9 cellular contexts compared by ENCODE assay signal in genomic region chr1:247112479-247112781, GRCh38. TPM values are rescaled to one million over a fixed set of nuclear protein-coding genes. Genes with fewer than 3 reads are reported as not detected.
DNase-seq lines count a peak whose midpoint lies in the region; ATAC-seq and TF ChIP-seq lines count a peak whose summit lies in the region.
"Had no signal": no experiment of that assay in that cellular context is flagged by ENCODE, and none has a peak within 500 bp of the region (broad histone marks: within the 10 kb centered on the region; RNA-seq: fewer than 3 reads in every experiment).

No MANE protein-coding gene starts in this region.

- TF ChIP-seq CTCF in AG09309 (IDR thresholded peaks at IDR 0.05; ENCODE audit: control insufficient read depth, insufficient read depth, low read depth, low read length, missing control alignments) (no peak), epithelial cell of proximal tubule (conservative IDR thresholded peaks at IDR 0.05; ENCODE audit: low read depth, low read length) (no peak), neural crest cell (conservative IDR thresholded peaks at IDR 0.05) (no peak)

- ATAC-seq in HG02970 (IDR thresholded peaks at IDR 0.05; ENCODE audit: low FRiP score, unreplicated experiment) (no peak), GM21381 (IDR thresholded peaks at IDR 0.05; ENCODE audit: unreplicated experiment) (no peak), GM21737 (IDR thresholded peaks at IDR 0.05; ENCODE audit: unreplicated experiment) (no peak)

- peak overlapping the region; percentile 81 for H3K4me3 Mint-ChIP-seq in neural crest cell

- no peaks in the 10 kb centered on the region for H3K36me3 ChIP-seq in HUES6 (ENCODE audit: control insufficient read depth, insufficient read depth, low read length)

- H3K4me1 Mint-ChIP-seq in neural crest cell = peaks cover 10% of the 10 kb centered on the region

- H3K4me3 ChIP-seq in AG09309 (ENCODE audit: control insufficient read depth, low read depth, low read length) (peak overlapping the region; percentile 60; the same call in 1 of the 2 replicates), HUES6 (ENCODE audit: low read depth, low read length) (peak overlapping the region; percentile 95), epithelial cell of proximal tubule (ENCODE audit: low read depth, low read length) (peak overlapping the region; percentile 71)

- H3K36me3 Mint-ChIP-seq in neural crest cell (ENCODE audit: low read depth) = peaks cover 11% of the 10 kb centered on the region

- no peak overlapping the region for H3K27ac ChIP-seq in HUES6 (ENCODE audit: low read depth, low read length)

- H3K4me1 ChIP-seq in HUES6 (ENCODE audit: control insufficient read depth, insufficient read depth, low read length) = peaks cover 3% of the 10 kb centered on the region; the same call in 1 of the 2 replicates

- H3K9ac ChIP-seq in HUES6 (ENCODE audit: low read length) = no peak overlapping the region

- peaks cover 3% of the 10 kb centered on the region for H3K27me3 Mint-ChIP-seq in neural crest cell (ENCODE audit: low read depth)

- peaks cover 52% of the 10 kb centered on the region for H3K27me3 ChIP-seq in HUES6 (ENCODE audit: control insufficient read depth, insufficient read depth, low read length)

- H3K9me3 ChIP-seq in HUES6 (ENCODE audit: control insufficient read depth, insufficient read depth, low read depth, low read length) = no peaks in the 10 kb centered on the region

- DNase-seq in AG09309 (ENCODE audit: low read depth) = no peak
- no peak for DNase-seq in epithelial cell of proximal tubule (ENCODE audit: low read depth)
- no peak for DNase-seq in neural crest cell (ENCODE audit: low read depth, low spot score)
- DNase-seq in SIG-M5 treated with dmso at 0.1 percent for 504 hours (lab: John Stamatoyannopoulos, UW; ENCODE audit: unreplicated experiment) = no peak
- DNase-seq: NCI-H1048 had no signal

- H3K9me3 Mint-ChIP-seq in neural crest cell = no peaks in the 10 kb centered on the region

- H3K27ac Mint-ChIP-seq in neural crest cell (ENCODE audit: unreplicated experiment) = no peak overlapping the region

RNA-seq across cellular contexts. Expression of gene ZNF669, which starts 8.3 kb away (rescaled TPM):
- 7.9 and 11.3 TPM in 2 replicates for total RNA-seq in epithelial cell of proximal tubule
- total RNA-seq in neural crest cell = 19.8 and 21.8 TPM in 2 replicates

RNA-seq across cellular contexts. Expression of gene ZNF670, which starts 33.8 kb away (rescaled TPM):
- total RNA-seq in epithelial cell of proximal tubule (2.3 and 4.7 TPM in 2 replicates), neural crest cell (12.2 and 13.2 TPM in 2 replicates)

RNA-seq across cellular contexts. Expression of gene ZNF124, which starts 59.4 kb away (rescaled TPM):
- 15.4 and 20.3 TPM in 2 replicates for total RNA-seq in epithelial cell of proximal tubule
- total RNA-seq in neural crest cell = 87.0 and 90.2 TPM in 2 replicates
